In the genomic region with DNA sequence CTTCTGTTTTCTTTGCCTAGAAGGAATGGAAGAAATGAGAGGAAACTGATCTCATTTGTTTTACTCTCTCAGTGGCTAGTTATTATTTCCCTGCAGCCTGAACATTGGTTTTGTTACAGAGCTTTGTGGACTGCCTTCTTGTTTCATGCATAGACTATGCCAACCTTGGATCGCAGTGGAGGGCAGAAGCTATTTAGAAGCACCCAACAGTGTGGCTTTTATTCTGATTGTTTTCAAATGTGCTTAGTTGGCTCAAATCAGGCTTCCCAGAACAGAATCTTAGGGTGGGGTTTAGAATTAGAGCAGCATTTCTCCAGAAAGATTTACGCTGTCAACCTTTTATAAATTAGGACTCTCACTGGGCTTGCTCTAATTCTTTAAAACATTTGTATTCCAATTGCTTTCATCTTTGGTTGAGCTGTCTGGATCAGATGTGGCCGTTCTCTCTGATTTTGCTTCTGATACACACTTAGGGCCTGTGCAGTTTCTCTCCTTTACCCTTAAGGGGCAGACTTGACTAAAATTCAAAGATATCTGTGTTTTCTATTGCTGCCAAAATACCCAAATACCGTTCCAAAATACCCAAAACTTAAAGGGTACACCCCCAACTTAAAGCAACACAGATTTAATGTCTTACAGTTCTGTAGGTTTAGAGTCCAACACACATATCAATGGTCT, we compare ENCODE assay signal across 21 cellular contexts.
DNase-seq lines count a peak whose midpoint lies in the region; ATAC-seq and TF ChIP-seq lines count a peak whose summit lies in the region.
"Had no signal": no experiment of that assay in that cellular context is flagged by ENCODE, and none has a peak within 500 bp of the region (broad histone marks: within the 10 kb centered on the region; RNA-seq: fewer than 3 reads in every experiment).

No MANE protein-coding gene starts in this region.

- in situ Hi-C loops in astrocyte of the spinal cord (cut with HindIII; ENCODE audit: low sequenced_read_pairs) = no loop called here

- ATAC-seq in foreskin keratinocyte (no peak), T-helper 17 cell (no peak)
- ATAC-seq in activated T-helper 17 cell treated with anti-CD3 and anti-CD28 coated beads, Interleukin-2, amount 50 U/mL, for 72 hours (replicated peaks) = no peak
- ATAC-seq: activated CD4-positive, CD25-positive, alpha-beta regulatory T cell treated with anti-CD3 and anti-CD28 coated beads, Interleukin-2, amount 50 U/mL, for 24 hours; body of pancreas; K562; stimulated activated memory B cell treated with anti-CD40 and anti-IgM and Interleukin-4, amounts not matched to agents 10 μg/mL and 1 μg/mL and 100 μg/mL, for 72 hours had no signal

- H3K27me3 Mint-ChIP-seq in T-helper 17 cell = no peaks in the 10 kb centered on the region
- no peaks in the 10 kb centered on the region for H3K27me3 Mint-ChIP-seq in activated T-helper 17 cell treated with anti-CD3 and anti-CD28 coated beads, Interleukin-2, amount 50 U/mL, for 72 hours
- H3K27me3 Mint-ChIP-seq: stimulated activated memory B cell treated with anti-CD40 and anti-IgM and Interleukin-4, amounts not matched to agents 10 μg/mL and 1 μg/mL and 100 μg/mL, for 72 hours had no signal

- no peak overlapping the region for H3K4me3 Mint-ChIP-seq in T-helper 17 cell
- no peak overlapping the region for H3K4me3 Mint-ChIP-seq in activated T-helper 17 cell treated with anti-CD3 and anti-CD28 coated beads, Interleukin-2, amount 50 U/mL, for 72 hours
- H3K4me3 Mint-ChIP-seq: stimulated activated memory B cell treated with anti-CD40 and anti-IgM and Interleukin-4, amounts not matched to agents 10 μg/mL and 1 μg/mL and 100 μg/mL, for 72 hours had no signal

- H3K27ac ChIP-seq in foreskin keratinocyte = no peak overlapping the region
- H3K27ac ChIP-seq: body of pancreas, HL-60, ovary had no signal

- H3K27me3 ChIP-seq in BJ (ENCODE audit: control insufficient read depth, insufficient read depth, low read length) (no peaks in the 10 kb centered on the region), foreskin keratinocyte (no peaks in the 10 kb centered on the region)
- H3K27me3 ChIP-seq: body of pancreas, ovary had no signal

- H3K9me3 Mint-ChIP-seq in activated T-helper 17 cell treated with anti-CD3 and anti-CD28 coated beads, Interleukin-2, amount 50 U/mL, for 72 hours = peaks cover 5% of the 10 kb centered on the region

- H3K36me3 Mint-ChIP-seq in T-helper 17 cell (ENCODE audit: low read depth) = no peaks in the 10 kb centered on the region
- H3K36me3 Mint-ChIP-seq in activated T-helper 17 cell treated with anti-CD3 and anti-CD28 coated beads, Interleukin-2, amount 50 U/mL, for 72 hours (ENCODE audit: low read depth) = peaks cover 5% of the 10 kb centered on the region

- H3K4me1 ChIP-seq in foreskin keratinocyte = no peaks in the 10 kb centered on the region
- H3K4me1 ChIP-seq: body of pancreas had no signal

- no peak overlapping the region for H3K27ac Mint-ChIP-seq in T-helper 17 cell
- no peak overlapping the region for H3K27ac Mint-ChIP-seq in activated T-helper 17 cell treated with anti-CD3 and anti-CD28 coated beads, Interleukin-2, amount 50 U/mL, for 72 hours
- H3K27ac Mint-ChIP-seq: stimulated activated memory B cell treated with anti-CD40 and anti-IgM and Interleukin-4, amounts not matched to agents 10 μg/mL and 1 μg/mL and 100 μg/mL, for 72 hours had no signal

- POLR2A ChIA-PET in BJ (lab: Charles Lee) (no interaction called here), GM10248 (lab: Yijun Ruan, JAX) (no interaction called here)

- H3K9me3 ChIP-seq in T-helper 17 cell (ENCODE audit: control insufficient read depth, low read length, poor library complexity, severe bottlenecking) = no peaks in the 10 kb centered on the region
- H3K9me3 ChIP-seq: body of pancreas, ovary had no signal

- CTCF ChIA-PET in BJ (lab: Yijun Ruan, JAX) = no interaction called here
- CTCF ChIA-PET in GM10248 (lab: Yijun Ruan, JAX) = no interaction called here

- H3K4me3 ChIP-seq in BJ (ENCODE audit: low read depth, low read length) = no peak overlapping the region
- no peak overlapping the region for H3K4me3 ChIP-seq in astrocyte of the spinal cord (ENCODE audit: low read depth, low read length)
- H3K4me3 ChIP-seq in retinal pigment epithelial cell (ENCODE audit: low read length) = no peak overlapping the region
- H3K4me3 ChIP-seq: body of pancreas, K562, ovary had no signal

- no peak for DNase-seq in BJ (ENCODE audit: low read depth)
- DNase-seq in astrocyte of the spinal cord (ENCODE audit: low read depth, low spot score) = no peak
- DNase-seq in foreskin keratinocyte = no peak
- DNase-seq in retinal pigment epithelial cell (ENCODE audit: low read depth) = no peak
- DNase-seq in T-helper 17 cell = no peak
- DNase-seq in GM10266 (ENCODE audit: extremely low spot score) = no peak
- no peak for DNase-seq in GM10248 (ENCODE audit: extremely low spot score)
- DNase-seq: activated gamma-delta T cell; body of pancreas; DMS153; effector CD8-positive, alpha-beta T cell; NCI-H1092; NK-92 treated with Interleukin-12 subunit alpha and Interleukin-12 subunit beta, amount 100 ng/mL, for 24 hours; ovary; small intestine; T-helper 2 cell had no signal

- no peaks in the 10 kb centered on the region for H3K4me1 Mint-ChIP-seq in T-helper 17 cell
- no peaks in the 10 kb centered on the region for H3K4me1 Mint-ChIP-seq in activated T-helper 17 cell treated with anti-CD3 and anti-CD28 coated beads, Interleukin-2, amount 50 U/mL, for 72 hours
- H3K4me1 Mint-ChIP-seq: stimulated activated memory B cell treated with anti-CD40 and anti-IgM and Interleukin-4, amounts not matched to agents 10 μg/mL and 1 μg/mL and 100 μg/mL, for 72 hours had no signal

- TF ChIP-seq CTCF in BJ (IDR thresholded peaks at IDR 0.05; ENCODE audit: insufficient read depth, low read depth, low read length) = peak; percentile 21; the same call in 1 of the 2 replicates
- peak; percentile 27 for TF ChIP-seq CTCF in astrocyte of the spinal cord (IDR thresholded peaks at IDR 0.05; ENCODE audit: low read depth, low read length)
- peak; percentile 24 for TF ChIP-seq CTCF in foreskin keratinocyte (conservative IDR thresholded peaks at IDR 0.05)
- TF ChIP-seq CTCF in retinal pigment epithelial cell (conservative IDR thresholded peaks at IDR 0.05; ENCODE audit: low read depth, low read length) = peak; percentile 34
- no peak for TF ChIP-seq CTCF in GM10266 (IDR thresholded peaks at IDR 0.05; ENCODE audit: control insufficient read depth, insufficient read depth, low read depth, missing control alignments)
- no peak for TF ChIP-seq CTCF in GM10248 (IDR thresholded peaks at IDR 0.05; ENCODE audit: control extremely low read depth, extremely low read depth, low read depth, missing control alignments)

- H3K36me3 ChIP-seq in BJ (ENCODE audit: control insufficient read depth, insufficient read depth, low read length) = no peaks in the 10 kb centered on the region
- H3K36me3 ChIP-seq: ovary had no signal

Comparison
In these comparisons a context has a peak if more than half of its experiments do, and no peak if none do; other contexts are left out.
1. CTCF ChIP-seq: peak in BJ (single experiment), astrocyte of the spinal cord (single experiment), foreskin keratinocyte (single experiment) and retinal pigment epithelial cell (single experiment); none in GM10266 (single experiment) and GM10248 (single experiment).